Comparison of ENCODE assay signal across 1 cellular context in the genomic region with DNA sequence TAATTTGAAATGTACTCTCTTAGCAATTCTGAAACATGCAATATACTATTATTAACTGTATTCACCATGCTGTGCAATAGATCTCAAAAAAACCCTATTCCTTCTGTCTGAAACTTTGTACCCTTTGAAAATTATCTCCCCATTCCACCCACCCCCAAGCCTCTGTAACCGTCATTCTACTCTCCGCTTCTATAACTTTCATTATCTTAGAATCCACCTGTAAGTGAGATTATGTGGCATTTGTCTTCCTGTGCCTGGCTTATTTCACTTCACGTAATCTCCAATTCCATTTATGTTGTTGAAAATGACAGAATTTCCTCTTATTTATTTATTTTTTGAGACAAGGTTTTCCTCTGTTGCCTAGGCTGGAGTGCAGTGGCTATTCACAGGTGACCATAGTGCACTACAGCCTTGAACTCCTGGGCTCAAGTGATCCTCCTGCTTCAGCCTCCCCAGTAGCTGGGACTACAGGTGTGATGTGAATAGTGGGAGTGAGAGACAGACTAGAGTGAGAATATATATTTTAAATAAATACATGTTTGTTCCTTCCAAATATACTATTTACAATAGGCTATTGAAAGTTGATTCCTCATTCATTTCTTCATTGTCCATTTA.
TF ChIP-seq lines count a peak whose summit lies in the region.

No MANE protein-coding gene starts in this region.

TF ChIP-seq in K562, 482 proteins besides CTCF, POLR2A, EP300 and RAD21 (continued from another document and continues in another):
- TF ChIP-seq, protein P1, sequence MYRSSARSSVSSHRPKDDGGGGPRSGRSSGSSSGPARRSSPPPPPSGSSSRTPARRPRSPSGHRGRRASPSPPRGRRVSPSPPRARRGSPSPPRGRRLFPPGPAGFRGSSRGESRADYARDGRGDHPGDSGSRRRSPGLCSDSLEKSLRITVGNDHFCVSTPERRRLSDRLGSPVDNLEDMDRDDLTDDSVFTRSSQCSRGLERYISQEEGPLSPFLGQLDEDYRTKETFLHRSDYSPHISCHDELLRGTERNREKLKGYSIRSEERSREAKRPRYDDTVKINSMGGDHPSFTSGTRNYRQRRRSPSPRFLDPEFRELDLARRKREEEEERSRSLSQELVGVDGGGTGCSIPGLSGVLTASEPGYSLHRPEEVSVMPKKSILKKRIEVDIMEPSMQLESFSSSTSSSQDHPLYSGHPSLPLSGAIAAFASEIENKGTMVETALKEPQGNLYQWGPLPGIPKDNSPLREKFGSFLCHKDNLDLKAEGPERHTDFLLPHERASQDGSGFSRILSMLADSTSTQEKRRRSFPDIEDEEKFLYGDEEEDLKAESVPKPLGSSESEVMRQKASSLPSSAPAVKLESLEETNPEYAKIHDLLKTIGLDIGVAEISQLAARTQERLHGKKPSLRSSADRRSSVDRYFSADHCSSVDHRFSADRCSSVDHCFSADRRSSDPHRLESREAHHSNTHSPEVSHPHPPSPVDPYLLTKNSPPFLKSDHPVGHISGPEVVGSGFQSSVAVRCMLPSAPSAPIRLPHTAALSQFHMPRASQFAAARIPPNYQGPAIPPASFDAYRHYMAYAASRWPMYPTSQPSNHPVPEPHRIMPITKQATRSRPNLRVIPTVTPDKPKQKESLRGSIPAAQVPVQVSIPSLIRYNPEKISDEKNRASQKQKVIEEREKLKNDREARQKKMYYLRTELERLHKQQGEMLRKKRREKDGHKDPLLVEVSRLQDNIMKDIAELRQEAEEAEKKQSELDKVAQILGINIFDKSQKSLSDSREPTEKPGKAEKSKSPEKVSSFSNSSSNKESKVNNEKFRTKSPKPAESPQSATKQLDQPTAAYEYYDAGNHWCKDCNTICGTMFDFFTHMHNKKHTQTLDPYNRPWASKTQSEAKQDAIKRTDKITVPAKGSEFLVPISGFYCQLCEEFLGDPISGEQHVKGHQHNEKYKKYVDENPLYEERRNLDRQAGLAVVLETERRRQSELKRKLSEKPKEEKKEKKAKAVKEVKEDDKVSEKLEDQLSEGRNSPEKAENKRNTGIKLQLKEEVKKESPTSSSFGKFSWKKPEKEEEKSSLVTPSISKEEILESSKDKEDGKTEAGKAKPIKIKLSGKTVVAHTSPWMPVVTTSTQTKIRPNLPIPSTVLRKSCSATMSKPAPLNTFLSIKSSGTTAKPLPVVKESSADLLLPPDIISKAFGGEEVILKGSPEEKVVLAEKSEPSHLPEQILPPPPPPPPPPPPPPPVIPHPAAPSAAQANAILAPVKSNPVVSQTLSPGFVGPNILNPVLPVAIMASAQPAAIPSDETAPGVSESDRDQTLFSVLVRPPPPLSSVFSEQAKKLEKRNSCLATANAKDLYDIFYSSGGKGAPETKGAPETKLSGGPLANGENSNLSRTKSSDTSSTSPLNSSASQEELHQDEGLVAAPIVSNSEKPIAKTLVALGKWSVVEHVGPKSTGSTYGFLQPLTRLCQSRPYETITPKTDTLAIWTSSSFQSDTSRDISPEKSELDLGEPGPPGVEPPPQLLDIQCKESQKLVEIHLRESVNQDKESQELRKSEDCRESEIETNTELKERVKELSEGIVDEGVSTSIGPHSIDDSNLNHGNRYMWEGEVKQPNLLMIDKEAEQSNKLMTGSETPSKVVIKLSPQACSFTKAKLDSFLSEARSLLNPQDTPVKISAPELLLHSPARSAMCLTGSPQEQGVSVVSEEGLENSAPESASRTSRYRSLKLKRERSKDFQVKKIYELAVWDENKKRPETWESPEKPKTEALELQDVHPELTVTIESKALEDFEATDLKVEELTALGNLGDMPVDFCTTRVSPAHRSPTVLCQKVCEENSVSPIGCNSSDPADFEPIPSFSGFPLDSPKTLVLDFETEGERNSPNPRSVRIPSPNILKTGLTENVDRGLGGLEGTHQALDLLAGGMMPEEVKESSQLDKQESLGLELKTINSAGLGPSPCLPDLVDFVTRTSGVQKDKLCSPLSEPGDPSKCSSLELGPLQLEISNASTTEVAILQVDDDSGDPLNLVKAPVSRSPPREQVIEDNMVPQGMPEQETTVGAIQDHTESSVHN (IDR thresholded peaks at IDR 0.05; ENCODE audit: borderline replicate concordance in 1 of 2, low read depth in 1 of 2) = no peak
- TF ChIP-seq CSDE1 (IDR thresholded peaks at IDR 0.05) (no peak), ZEB2 (IDR thresholded peaks at IDR 0.05) (peak; percentile 93), NFRKB (IDR thresholded peaks at IDR 0.05; ENCODE audit: low read depth) (peak; percentile 87), RBFOX2 (IDR thresholded peaks at IDR 0.05; ENCODE audit: low read depth, low read length) (peak; percentile 46), ATF7 (IDR thresholded peaks at IDR 0.05) (peak; percentile 29; the same call in 1 of the 2 replicates), TCFL5 (CRISPR knock-in tag; conservative IDR thresholded peaks at IDR 0.05) (no peak), MBD2 (IDR thresholded peaks at IDR 0.05; ENCODE audit: borderline replicate concordance, low read depth) (peak; percentile 55; the same call in 1 of the 2 replicates), FOXK2 (conservative IDR thresholded peaks at IDR 0.05 in 1 of 2, IDR thresholded peaks at IDR 0.05 in 1 of 2; ENCODE audit: low read depth in 2 of 2) (0 out of 4 replicates have a peak, but pooled peaks of 1 of the 2 experiments have one; percentile 26), TRIM24 (IDR thresholded peaks at IDR 0.05) (peak; percentile 70 to 79; a peak in 3 of 4 replicates), RBM25 (IDR thresholded peaks at IDR 0.05; ENCODE audit: low read depth, low read length, severe bottlenecking) (peak; percentile 17), CBFA2T2 (conservative IDR thresholded peaks at IDR 0.05) (peak; percentile 92), SMARCE1 (IDR thresholded peaks at IDR 0.05) (peak; percentile 76), FOSL1 (tag; conservative IDR thresholded peaks at IDR 0.05) (0 out of 2 replicates have a peak, but pooled peaks have one; percentile 10), NCOA1 (IDR thresholded peaks at IDR 0.05; ENCODE audit: low read depth) (peak; percentile 86; the same call in 1 of the 2 replicates), SRSF1 (IDR thresholded peaks at IDR 0.05; ENCODE audit: low read depth, low read length) (no peak), DMBX1 (CRISPR knock-in tag; IDR thresholded peaks at IDR 0.05; ENCODE audit: borderline replicate concordance) (peak; percentile 51; the same call in 1 of the 2 replicates), KLF16 (IDR thresholded peaks at IDR 0.05) (peak; percentile 74), GABPB2 (CRISPR knock-in tag; conservative IDR thresholded peaks at IDR 0.05) (no peak), HDAC1 (IDR thresholded peaks at IDR 0.05) (peak in 1 of 2 experiments; percentile 36; a peak in 1 of 4 replicates), SLC30A9 (CRISPR knock-in tag; IDR thresholded peaks at IDR 0.05) (no peak), EWSR1 (IDR thresholded peaks at IDR 0.05; ENCODE audit: borderline replicate concordance, low read depth, partially characterized antibody) (peak; percentile 47), ZNF24 (IDR thresholded peaks at IDR 0.05) (peak; percentile 53; the same call in 1 of the 2 replicates), PHF21A (IDR thresholded peaks at IDR 0.05; ENCODE audit: borderline replicate concordance, low read depth) (no peak), FUS (optimal IDR thresholded peaks at IDR 0.05; ENCODE audit: low read depth, low read length) (no peak), NFE2 (IDR thresholded peaks at IDR 0.05; ENCODE audit: low read depth) (peak; percentile 14; the same call in 1 of the 2 replicates), ERF (CRISPR knock-in tag; IDR thresholded peaks at IDR 0.05) (no peak), MEIS2 (IDR thresholded peaks at IDR 0.05; ENCODE audit: partially characterized antibody) (peak; percentile 85), RB1 (IDR thresholded peaks at IDR 0.05; ENCODE audit: low read depth) (no peak), TAF9B (IDR thresholded peaks at IDR 0.05; ENCODE audit: partially characterized antibody) (peak; percentile 36), ARID1B (IDR thresholded peaks at IDR 0.05) (peak; percentile 94), BRD4 (IDR thresholded peaks at IDR 0.05) (no peak), CBFA2T3 (IDR thresholded peaks at IDR 0.05) (peak; percentile 96)
- TF ChIP-seq, protein P2, sequence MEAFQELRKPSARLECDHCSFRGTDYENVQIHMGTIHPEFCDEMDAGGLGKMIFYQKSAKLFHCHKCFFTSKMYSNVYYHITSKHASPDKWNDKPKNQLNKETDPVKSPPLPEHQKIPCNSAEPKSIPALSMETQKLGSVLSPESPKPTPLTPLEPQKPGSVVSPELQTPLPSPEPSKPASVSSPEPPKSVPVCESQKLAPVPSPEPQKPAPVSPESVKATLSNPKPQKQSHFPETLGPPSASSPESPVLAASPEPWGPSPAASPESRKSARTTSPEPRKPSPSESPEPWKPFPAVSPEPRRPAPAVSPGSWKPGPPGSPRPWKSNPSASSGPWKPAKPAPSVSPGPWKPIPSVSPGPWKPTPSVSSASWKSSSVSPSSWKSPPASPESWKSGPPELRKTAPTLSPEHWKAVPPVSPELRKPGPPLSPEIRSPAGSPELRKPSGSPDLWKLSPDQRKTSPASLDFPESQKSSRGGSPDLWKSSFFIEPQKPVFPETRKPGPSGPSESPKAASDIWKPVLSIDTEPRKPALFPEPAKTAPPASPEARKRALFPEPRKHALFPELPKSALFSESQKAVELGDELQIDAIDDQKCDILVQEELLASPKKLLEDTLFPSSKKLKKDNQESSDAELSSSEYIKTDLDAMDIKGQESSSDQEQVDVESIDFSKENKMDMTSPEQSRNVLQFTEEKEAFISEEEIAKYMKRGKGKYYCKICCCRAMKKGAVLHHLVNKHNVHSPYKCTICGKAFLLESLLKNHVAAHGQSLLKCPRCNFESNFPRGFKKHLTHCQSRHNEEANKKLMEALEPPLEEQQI (IDR thresholded peaks at IDR 0.05) = peak; percentile 74
- TF ChIP-seq, protein P3, sequence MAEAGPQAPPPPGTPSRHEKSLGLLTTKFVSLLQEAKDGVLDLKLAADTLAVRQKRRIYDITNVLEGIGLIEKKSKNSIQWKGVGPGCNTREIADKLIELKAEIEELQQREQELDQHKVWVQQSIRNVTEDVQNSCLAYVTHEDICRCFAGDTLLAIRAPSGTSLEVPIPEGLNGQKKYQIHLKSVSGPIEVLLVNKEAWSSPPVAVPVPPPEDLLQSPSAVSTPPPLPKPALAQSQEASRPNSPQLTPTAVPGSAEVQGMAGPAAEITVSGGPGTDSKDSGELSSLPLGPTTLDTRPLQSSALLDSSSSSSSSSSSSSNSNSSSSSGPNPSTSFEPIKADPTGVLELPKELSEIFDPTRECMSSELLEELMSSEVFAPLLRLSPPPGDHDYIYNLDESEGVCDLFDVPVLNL (CRISPR knock-in tag; IDR thresholded peaks at IDR 0.05; ENCODE audit: low read depth) = no peak
- TF ChIP-seq, protein P4, sequence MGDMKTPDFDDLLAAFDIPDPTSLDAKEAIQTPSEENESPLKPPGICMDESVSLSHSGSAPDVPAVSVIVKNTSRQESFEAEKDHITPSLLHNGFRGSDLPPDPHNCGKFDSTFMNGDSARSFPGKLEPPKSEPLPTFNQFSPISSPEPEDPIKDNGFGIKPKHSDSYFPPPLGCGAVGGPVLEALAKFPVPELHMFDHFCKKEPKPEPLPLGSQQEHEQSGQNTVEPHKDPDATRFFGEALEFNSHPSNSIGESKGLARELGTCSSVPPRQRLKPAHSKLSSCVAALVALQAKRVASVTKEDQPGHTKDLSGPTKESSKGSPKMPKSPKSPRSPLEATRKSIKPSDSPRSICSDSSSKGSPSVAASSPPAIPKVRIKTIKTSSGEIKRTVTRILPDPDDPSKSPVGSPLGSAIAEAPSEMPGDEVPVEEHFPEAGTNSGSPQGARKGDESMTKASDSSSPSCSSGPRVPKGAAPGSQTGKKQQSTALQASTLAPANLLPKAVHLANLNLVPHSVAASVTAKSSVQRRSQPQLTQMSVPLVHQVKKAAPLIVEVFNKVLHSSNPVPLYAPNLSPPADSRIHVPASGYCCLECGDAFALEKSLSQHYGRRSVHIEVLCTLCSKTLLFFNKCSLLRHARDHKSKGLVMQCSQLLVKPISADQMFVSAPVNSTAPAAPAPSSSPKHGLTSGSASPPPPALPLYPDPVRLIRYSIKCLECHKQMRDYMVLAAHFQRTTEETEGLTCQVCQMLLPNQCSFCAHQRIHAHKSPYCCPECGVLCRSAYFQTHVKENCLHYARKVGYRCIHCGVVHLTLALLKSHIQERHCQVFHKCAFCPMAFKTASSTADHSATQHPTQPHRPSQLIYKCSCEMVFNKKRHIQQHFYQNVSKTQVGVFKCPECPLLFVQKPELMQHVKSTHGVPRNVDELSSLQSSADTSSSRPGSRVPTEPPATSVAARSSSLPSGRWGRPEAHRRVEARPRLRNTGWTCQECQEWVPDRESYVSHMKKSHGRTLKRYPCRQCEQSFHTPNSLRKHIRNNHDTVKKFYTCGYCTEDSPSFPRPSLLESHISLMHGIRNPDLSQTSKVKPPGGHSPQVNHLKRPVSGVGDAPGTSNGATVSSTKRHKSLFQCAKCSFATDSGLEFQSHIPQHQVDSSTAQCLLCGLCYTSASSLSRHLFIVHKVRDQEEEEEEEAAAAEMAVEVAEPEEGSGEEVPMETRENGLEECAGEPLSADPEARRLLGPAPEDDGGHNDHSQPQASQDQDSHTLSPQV (IDR thresholded peaks at IDR 0.05) = peak; percentile 47
- TF ChIP-seq, protein P5, sequence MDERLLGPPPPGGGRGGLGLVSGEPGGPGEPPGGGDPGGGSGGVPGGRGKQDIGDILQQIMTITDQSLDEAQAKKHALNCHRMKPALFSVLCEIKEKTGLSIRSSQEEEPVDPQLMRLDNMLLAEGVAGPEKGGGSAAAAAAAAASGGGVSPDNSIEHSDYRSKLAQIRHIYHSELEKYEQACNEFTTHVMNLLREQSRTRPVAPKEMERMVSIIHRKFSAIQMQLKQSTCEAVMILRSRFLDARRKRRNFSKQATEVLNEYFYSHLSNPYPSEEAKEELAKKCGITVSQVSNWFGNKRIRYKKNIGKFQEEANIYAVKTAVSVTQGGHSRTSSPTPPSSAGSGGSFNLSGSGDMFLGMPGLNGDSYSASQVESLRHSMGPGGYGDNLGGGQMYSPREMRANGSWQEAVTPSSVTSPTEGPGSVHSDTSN (CRISPR knock-in tag; IDR thresholded peaks at IDR 0.05; ENCODE audit: low read depth) = no peak
- TF ChIP-seq, protein P5 (tag; conservative IDR thresholded peaks at IDR 0.05; ENCODE audit: low read depth) = peak; percentile 32; the same call in 1 of the 2 replicates
